8 cellular contexts compared by ENCODE assay signal in the genomic region with DNA sequence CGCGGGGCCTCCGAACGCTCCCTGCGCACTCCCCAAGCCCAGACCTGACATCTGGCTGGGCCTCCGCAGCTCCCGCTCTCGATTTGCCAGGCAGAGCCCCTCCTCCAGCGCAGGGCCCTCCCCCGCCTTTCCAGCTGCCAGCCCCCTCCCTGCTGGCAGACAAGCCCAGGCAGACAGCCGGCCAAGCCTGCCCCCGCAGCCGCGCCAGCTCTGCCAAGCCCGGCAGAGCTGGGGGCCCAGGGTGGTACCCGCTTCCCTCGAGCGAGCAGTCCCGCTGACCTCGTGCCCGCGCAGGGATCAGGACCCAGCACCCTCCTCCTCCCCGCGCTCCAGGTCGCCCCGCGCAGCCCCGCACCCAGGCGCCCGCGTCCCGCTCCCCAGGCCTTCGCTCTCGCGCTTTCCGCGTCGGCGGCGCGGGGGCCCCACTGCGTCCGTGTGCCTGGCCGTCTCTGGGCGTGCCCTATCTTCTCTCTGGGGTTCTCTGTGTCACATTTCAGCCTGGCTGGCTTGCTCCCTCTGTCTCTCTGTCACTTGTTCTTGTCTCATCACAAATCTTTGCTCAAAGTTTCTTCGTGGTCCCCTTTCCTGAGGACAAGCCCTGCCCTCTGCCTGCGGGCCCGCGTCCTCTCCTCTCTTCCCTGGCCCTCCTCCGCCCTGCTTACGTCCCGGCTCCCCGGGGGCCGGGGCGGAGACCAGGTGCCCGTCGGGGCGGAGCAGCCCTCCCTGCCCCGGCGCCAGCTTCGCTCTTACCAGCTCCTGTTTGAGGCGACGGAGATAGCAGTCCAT. TPM values are rescaled to one million over a fixed set of nuclear protein-coding genes. Genes with fewer than 3 reads are reported as not detected.
DNase-seq lines count a peak whose midpoint lies in the region; ATAC-seq and TF ChIP-seq lines count a peak whose summit lies in the region.

No MANE protein-coding gene starts in this region.

- peak; percentile 41 for ATAC-seq in GM21576 (IDR thresholded peaks at IDR 0.05; ENCODE audit: unreplicated experiment)

- H3K9me3 ChIP-seq in HUES64 (ENCODE audit: insufficient read depth, low read depth, low read length) (no peaks in the 10 kb centered on the region), right atrium auricular region (no peaks in the 10 kb centered on the region)

- peaks cover 17% of the 10 kb centered on the region for H3K27me3 ChIP-seq in HUES64 (ENCODE audit: insufficient read depth, low read length)
- H3K27me3 ChIP-seq in right atrium auricular region = no peaks in the 10 kb centered on the region

- CTCF ChIA-PET in RWPE1 (lab: Yijun Ruan, JAX) = interaction anchor here (0.6 to 0.7 kb wide), 2 partner anchors 48 to 631 kb away, joined by 4 read pairs; no protein-coding TSS in a partner anchor

- POLR2A ChIA-PET in RWPE1 (lab: Yijun Ruan, JAX; ENCODE audit: low non-redundant PET) = no interaction called here

- under 1% methylated on average over 63 of the region's 63 CpGs for WGBS in HUES64

- no peak for TF ChIP-seq CTCF in RWPE1 (conservative IDR thresholded peaks at IDR 0.05; ENCODE audit: low read depth)
- peak in 1 of 2 donors; percentile 29 for TF ChIP-seq CTCF in right atrium auricular region (IDR thresholded peaks at IDR 0.05)

- H3K4me3 ChIP-seq in HUES64 (ENCODE audit: low read length) (peak overlapping the region; percentile 74), right atrium auricular region (peak overlapping the region; percentile 62 to 65)

- DNase-seq in GF-D8 (lab: John Stamatoyannopoulos, UW) (peak; percentile 56), RWPE1 (ENCODE audit: low spot score) (peak; percentile 68), amygdala (lab: John Stamatoyannopoulos, UW) (peak in 52 of 56 donors; percentile 28 to 85 (median 71)), right atrium auricular region (ENCODE audit: low spot score) (peak; percentile 73), posterior cingulate gyrus (peak; percentile 61 to 98 (median 80)), DMS114 treated with DMSO at 0.1 percent for 48 hours (lab: John Stamatoyannopoulos, UW; ENCODE audit: unreplicated experiment) (no peak)

- H3K4me1 ChIP-seq in HUES64 (ENCODE audit: insufficient read depth, low read length) = peaks cover 27% of the 10 kb centered on the region
- peaks cover 0 to 88% of the 10 kb centered on the region in 2 donors for H3K4me1 ChIP-seq in right atrium auricular region

- peak overlapping the region; percentile 64 for H3K9ac ChIP-seq in HUES64 (ENCODE audit: low read depth, low read length)

- no peaks in the 10 kb centered on the region for H3K36me3 ChIP-seq in HUES64 (ENCODE audit: insufficient read depth, low read length)
- H3K36me3 ChIP-seq in right atrium auricular region = no peaks in the 10 kb centered on the region

- H3K27ac ChIP-seq in HUES64 (ENCODE audit: low read depth, low read length) (peak overlapping the region; percentile 71; the same call in 1 of the 2 replicates), RWPE1 (peak overlapping the region; percentile 97), right atrium auricular region (peak overlapping the region; percentile 96 to 98)

- intact Hi-C loops in posterior cingulate gyrus (cut with DNase I) = loop anchor here (1.0 kb wide), 1 partner anchor 17 kb away; a partner anchor contains a TSS

RNA-seq across cellular contexts. Expression of a gene that starts 0.6 kb away (rescaled TPM):
- polyA plus RNA-seq in HUES64 (2013, experiment 1 of 2) = 5.3 TPM
- polyA plus RNA-seq in HUES64 (2013, experiment 2 of 2) = 4.5 TPM
- 10 to 100 TPM; 17.3 to 23.4 TPM for total RNA-seq in right atrium auricular region

RNA-seq across cellular contexts. Expression of a gene that starts 17.1 kb away (rescaled TPM):
- polyA plus RNA-seq in HUES64 (2013, experiment 1 of 2) = 21.2 TPM
- 21.4 TPM for polyA plus RNA-seq in HUES64 (2013, experiment 2 of 2)
- total RNA-seq in right atrium auricular region = 1 to 10 TPM; 6.1 to 8.8 TPM
